19 cellular contexts compared by ENCODE assay signal in genomic region chr10:48468866-48469511, GRCh38.
A peak's percentile ranks its signal among the peaks of the same experiment; 100 is the strongest.
DNase-seq lines count a peak whose midpoint lies in the region; ATAC-seq, FAIRE-seq and TF ChIP-seq lines count a peak whose summit lies in the region.
"Had no signal": no experiment of that assay in that cellular context is flagged by ENCODE, and none has a peak within 500 bp of the region (broad histone marks: within the 10 kb centered on the region; RNA-seq: fewer than 3 reads in every experiment).

No MANE protein-coding gene starts in this region.

- no peaks in the 10 kb centered on the region for H3K36me3 Mint-ChIP-seq in activated CD8-positive, alpha-beta memory T cell treated with anti-CD3 and anti-CD28 coated beads, Interleukin-2, amount 10 ng/mL, durations not matched to agents 7 days and 5 days
- H3K36me3 Mint-ChIP-seq in type B pancreatic cell, result no peaks in the 10 kb centered on the region
- H3K36me3 Mint-ChIP-seq: activated naive CD8-positive, alpha-beta T cell; CD4-positive, CD25-positive, alpha-beta regulatory T cell had no signal

- peak; percentile 38 for DNase-seq in activated CD8-positive, alpha-beta memory T cell treated with anti-CD3 and anti-CD28 coated beads, Interleukin-2, amount 50 U/mL, for 48 hours
- DNase-seq in activated CD8-positive, alpha-beta memory T cell treated with anti-CD3 and anti-CD28 coated beads, Interleukin-2, amount 10 ng/mL, durations not matched to agents 7 days and 5 days, result no peak
- DNase-seq in WERI-Rb-1 (peak; percentile 3), myocyte (ENCODE audit: low read depth) (peak; percentile 62), type B pancreatic cell (ENCODE audit: extremely low spot score, unreplicated experiment) (peak; percentile 59), NCI-H1092 treated with DMSO at 0.1 percent for 48 hours (lab: John Stamatoyannopoulos, UW) (no peak), GM12891 (ENCODE audit: insufficient read length, low spot score) (no peak), GM23248 (no peak)
- DNase-seq: ACHN; activated CD4-positive, alpha-beta T cell treated with anti-CD3 and anti-CD28 coated beads, Interleukin-2, amount 50 U/mL, for 1 hour; activated T-cell treated with anti-CD3 and anti-CD28 coated beads, Interleukin-2, amount 50 U/mL, for 1 hour; CD4-positive, CD25-positive, alpha-beta regulatory T cell; heart right ventricle; NCI-H1417; NCI-H524 treated with DMSO at 0.1 percent for 48 hours; stimulated activated CD4-positive, alpha-beta T cell treated with anti-CD3 and anti-CD28 coated beads, Interleukin-1b, Interleukin-23, amount 100 ng/mL, for 48 hours had no signal

- H2AFZ ChIP-seq in GM23248, result no peak overlapping the region

- H3F3A ChIP-seq in GM23248 (ENCODE audit: insufficient read depth), result peaks cover 3% of the 10 kb centered on the region; the same call in 1 of the 2 replicates

- H3K27me3 Mint-ChIP-seq in activated CD8-positive, alpha-beta memory T cell treated with anti-CD3 and anti-CD28 coated beads, Interleukin-2, amount 10 ng/mL, durations not matched to agents 7 days and 5 days, result peaks cover 4% of the 10 kb centered on the region
- no peaks in the 10 kb centered on the region for H3K27me3 Mint-ChIP-seq in type B pancreatic cell
- H3K27me3 Mint-ChIP-seq: activated naive CD8-positive, alpha-beta T cell; CD4-positive, CD25-positive, alpha-beta regulatory T cell; stimulated activated naive CD8-positive, alpha-beta T cell treated with anti-CD3 and anti-CD28 coated beads, Interleukin-15, amount 100 ng/mL, for 72 hours had no signal

- no peaks in the 10 kb centered on the region for H3K9me3 Mint-ChIP-seq in activated CD8-positive, alpha-beta memory T cell treated with anti-CD3 and anti-CD28 coated beads, Interleukin-2, amount 10 ng/mL, durations not matched to agents 7 days and 5 days (ENCODE audit: low read depth)
- H3K9me3 Mint-ChIP-seq in type B pancreatic cell, result no peaks in the 10 kb centered on the region
- H3K9me3 Mint-ChIP-seq: stimulated activated naive CD8-positive, alpha-beta T cell treated with anti-CD3 and anti-CD28 coated beads, Interleukin-15, amount 100 ng/mL, for 72 hours had no signal

- no peak for FAIRE-seq in GM12891 (lab: Jason Lieb, UNC)
- FAIRE-seq: endometrium had no signal

- H4K20me1 ChIP-seq in GM23248 (ENCODE audit: insufficient read depth), result peaks cover 6% of the 10 kb centered on the region; the same call in 1 of the 2 replicates

- no peaks in the 10 kb centered on the region for H3K9me3 ChIP-seq in WERI-Rb-1 (ENCODE audit: severe bottlenecking)
- H3K9me3 ChIP-seq in GM23248 (ENCODE audit: low read depth), result no peaks in the 10 kb centered on the region

- TF ChIP-seq CTCF in WERI-Rb-1 (IDR thresholded peaks at IDR 0.05; ENCODE audit: low read depth, low read length) (no peak), type B pancreatic cell (conservative IDR thresholded peaks at IDR 0.05) (no peak)

- H3K79me2 ChIP-seq in GM23248 (ENCODE audit: insufficient read depth), result peaks cover 76% of the 10 kb centered on the region

- CTCF ChIA-PET in activated CD8-positive, alpha-beta memory T cell treated with anti-CD3 and anti-CD28 coated beads, Interleukin-2, amount 10 ng/mL, durations not matched to agents 7 days and 5 days (lab: Charles Lee), result interaction anchor here (1.5 kb wide), 2 partner anchors 38 to 159 kb away, joined by 3 to 5 read pairs; no protein-coding TSS in a partner anchor

- no peak overlapping the region for H3K4me2 ChIP-seq in GM23248 (ENCODE audit: unreplicated experiment)

- TF ChIP-seq POLR2A in GM12891 (IDR thresholded peaks at IDR 0.05; ENCODE audit: low read depth, low read length), result no peak

- H3K9me2 ChIP-seq in GM23248 (ENCODE audit: insufficient read depth), result no peaks in the 10 kb centered on the region

- H3K9ac ChIP-seq in GM23248, result no peak overlapping the region

- peaks cover 9% of the 10 kb centered on the region for H3K4me1 Mint-ChIP-seq in activated CD8-positive, alpha-beta memory T cell treated with anti-CD3 and anti-CD28 coated beads, Interleukin-2, amount 10 ng/mL, durations not matched to agents 7 days and 5 days
- peaks cover 18% of the 10 kb centered on the region for H3K4me1 Mint-ChIP-seq in type B pancreatic cell (ENCODE audit: unreplicated experiment)
- H3K4me1 Mint-ChIP-seq: CD4-positive, CD25-positive, alpha-beta regulatory T cell; stimulated activated naive CD8-positive, alpha-beta T cell treated with anti-CD3 and anti-CD28 coated beads, Interleukin-15, amount 100 ng/mL, for 72 hours had no signal

- H3K27me3 ChIP-seq in WERI-Rb-1 (ENCODE audit: insufficient read depth, low read depth, severe bottlenecking) (no peaks in the 10 kb centered on the region), GM23248 (replicated peaks; ENCODE audit: insufficient read depth) (no peaks in the 10 kb centered on the region)

- ATAC-seq in activated CD8-positive, alpha-beta memory T cell treated with anti-CD3 and anti-CD28 coated beads, Interleukin-2, amount 10 ng/mL, durations not matched to agents 7 days and 5 days, result no peak
- ATAC-seq: heart right ventricle; stimulated activated naive CD8-positive, alpha-beta T cell treated with anti-CD3 and anti-CD28 coated beads, Interleukin-15, amount 100 ng/mL, for 72 hours had no signal

- 88 to 93% methylated on average over 3 of the region's 3 CpGs for WGBS in GM23248 (ENCODE audit: low coverage in 1 of 2, low lambda C conversion rate in 2 of 2, missing lambda C conversion rate in 2 of 2), 2 experiments

- H3K4me3 Mint-ChIP-seq in activated CD8-positive, alpha-beta memory T cell treated with anti-CD3 and anti-CD28 coated beads, Interleukin-2, amount 10 ng/mL, durations not matched to agents 7 days and 5 days, result no peak overlapping the region
- H3K4me3 Mint-ChIP-seq in type B pancreatic cell, result no peak overlapping the region
- H3K4me3 Mint-ChIP-seq: activated naive CD8-positive, alpha-beta T cell; CD4-positive, CD25-positive, alpha-beta regulatory T cell; stimulated activated naive CD8-positive, alpha-beta T cell treated with anti-CD3 and anti-CD28 coated beads, Interleukin-15, amount 100 ng/mL, for 72 hours had no signal

- H3K36me3 ChIP-seq in WERI-Rb-1 (no peaks in the 10 kb centered on the region), GM23248 (ENCODE audit: low read depth) (peaks cover 7% of the 10 kb centered on the region; the same call in 1 of the 2 replicates)
- H3K36me3 ChIP-seq: heart right ventricle had no signal

- in situ Hi-C loops in GM23248 (cut with MboI), result no loop called here

- peaks cover 9% of the 10 kb centered on the region for H3K4me1 ChIP-seq in GM23248 (ENCODE audit: insufficient read depth)

- H3K27ac Mint-ChIP-seq in activated CD8-positive, alpha-beta memory T cell treated with anti-CD3 and anti-CD28 coated beads, Interleukin-2, amount 10 ng/mL, durations not matched to agents 7 days and 5 days, result no peak overlapping the region
- no peak overlapping the region for H3K27ac Mint-ChIP-seq in type B pancreatic cell
- H3K27ac Mint-ChIP-seq: activated naive CD8-positive, alpha-beta T cell; CD4-positive, CD25-positive, alpha-beta regulatory T cell; stimulated activated naive CD8-positive, alpha-beta T cell treated with anti-CD3 and anti-CD28 coated beads, Interleukin-15, amount 100 ng/mL, for 72 hours had no signal

- H3K4me3 ChIP-seq in WERI-Rb-1 (ENCODE audit: low read depth, low read length) (no peak overlapping the region), GM23248 (no peak overlapping the region)
- H3K4me3 ChIP-seq: heart right ventricle had no signal

- H3K27ac ChIP-seq in WERI-Rb-1 (no peak overlapping the region), GM23248 (no peak overlapping the region)
- H3K27ac ChIP-seq: heart right ventricle had no signal

TF ChIP-seq in GM12891, 5 proteins besides CTCF, POLR2A, EP300 and RAD21:
- TF ChIP-seq POLR2AphosphoS5 (IDR thresholded peaks at IDR 0.05; ENCODE audit: low read depth, low read length), result no peak
- TF ChIP-seq PAX5 (IDR thresholded peaks at IDR 0.05; ENCODE audit: insufficient read depth, low read length, severe bottlenecking), result no peak
- no peak for TF ChIP-seq SPI1 (IDR thresholded peaks at IDR 0.05; ENCODE audit: low read depth, low read length)
- TF ChIP-seq POU2F2 (IDR thresholded peaks at IDR 0.05; ENCODE audit: low read depth, low read length), result no peak
- no peak for TF ChIP-seq TAF1 (IDR thresholded peaks at IDR 0.05; ENCODE audit: low read depth, low read length)

Comparison
In these comparisons a context has a peak if more than half of its experiments do, and no peak if none do; other contexts are left out.
1. DNase-seq: peak in activated CD8-positive, alpha-beta memory T cell treated with anti-CD3 and anti-CD28 coated beads, Interleukin-2, amount 50 U/mL, for 48 hours (single experiment), WERI-Rb-1 (single experiment), myocyte (single experiment) and type B pancreatic cell (single experiment); none in activated CD8-positive, alpha-beta memory T cell treated with anti-CD3 and anti-CD28 coated beads, Interleukin-2, amount 10 ng/mL, durations not matched to agents 7 days and 5 days (single experiment), NCI-H1092 treated with DMSO at 0.1 percent for 48 hours (single experiment), GM12891 (single experiment) and GM23248 (single experiment).